ENCODE assay signal across 18 cellular contexts in genomic region chr6:97401533-97401932, GRCh38.
A peak's percentile ranks its signal among the peaks of the same experiment; 100 is the strongest.
DNase-seq lines count a peak whose midpoint lies in the region; ATAC-seq and TF ChIP-seq lines count a peak whose summit lies in the region.
"Had no signal": no experiment of that assay in that cellular context is flagged by ENCODE, and none has a peak within 500 bp of the region (broad histone marks: within the 10 kb centered on the region; RNA-seq: fewer than 3 reads in every experiment).

No MANE protein-coding gene starts in this region.

- DNase-seq in EH (ENCODE audit: low read depth) (peak; percentile 24), Karpas-422 (no peak), cardiac fibroblast (ENCODE audit: low read depth in 2 of 2) (peak; percentile 44 to 89), mesothelial cell of epicardium (ENCODE audit: low spot score in 2 of 2, unreplicated experiment in 2 of 2) (no peak), activated gamma-delta T cell treated with Interleukin-2 at 50 U/mL for 16 hours (no peak), glutamatergic neuron (no peak)
- DNase-seq: activated gamma-delta T cell; DMS79 treated with DMSO at 0.1 percent for 48 hours; effector memory CD4-positive, alpha-beta T cell; KBM-7; NCI-H1436; NCI-H510A treated with DMSO at 0.1 percent for 48 hours; stimulated activated naive CD4-positive, alpha-beta T cell treated with Interleukin-2 at 50 U/mL for 16 hours had no signal

- ATAC-seq in GM21825 (IDR thresholded peaks at IDR 0.05; ENCODE audit: unreplicated experiment) = no peak

- H2AFZ ChIP-seq in Karpas-422 (ENCODE audit: low read length) = 0 out of 2 replicates have a peak overlapping the region, but pooled peaks have one; percentile 36

- H3K4me1 ChIP-seq in Karpas-422 (ENCODE audit: low read length) = no peaks in the 10 kb centered on the region

- H3K27me3 Mint-ChIP-seq in mesothelial cell of epicardium (ENCODE audit: low read depth) (no peaks in the 10 kb centered on the region), glutamatergic neuron (ENCODE audit: unreplicated experiment) (no peaks in the 10 kb centered on the region)
- H3K27me3 Mint-ChIP-seq: brain had no signal

- H3K27ac Mint-ChIP-seq in mesothelial cell of epicardium = peak overlapping the region; percentile 32
- no peak overlapping the region for H3K27ac Mint-ChIP-seq in glutamatergic neuron (ENCODE audit: unreplicated experiment)

- H3K4me2 ChIP-seq in Karpas-422 (ENCODE audit: low read depth, low read length, poor library complexity, severe bottlenecking) = no peak overlapping the region

- no peak overlapping the region for H3K4me3 Mint-ChIP-seq in mesothelial cell of epicardium
- no peak overlapping the region for H3K4me3 Mint-ChIP-seq in glutamatergic neuron (ENCODE audit: unreplicated experiment)

- no peaks in the 10 kb centered on the region for H3K9me2 ChIP-seq in Karpas-422 (replicated peaks; ENCODE audit: insufficient read depth, low read length)

- H3K4me3 ChIP-seq in Karpas-422 (ENCODE audit: low read length) = no peak overlapping the region
- no peak overlapping the region for H3K4me3 ChIP-seq in cardiac fibroblast (replicated peaks in 1 of 2; ENCODE audit: low read depth in 2 of 2, low read length in 2 of 2)
- H3K4me3 ChIP-seq: HAP-1, skin epidermis had no signal

- H3K4me1 Mint-ChIP-seq in mesothelial cell of epicardium (no peaks in the 10 kb centered on the region), glutamatergic neuron (ENCODE audit: low read depth, unreplicated experiment) (peaks cover 3% of the 10 kb centered on the region)

- no peaks in the 10 kb centered on the region for H3K79me2 ChIP-seq in Karpas-422 (ENCODE audit: low read length)

- H3K36me3 Mint-ChIP-seq in mesothelial cell of epicardium (no peaks in the 10 kb centered on the region), glutamatergic neuron (ENCODE audit: unreplicated experiment) (no peaks in the 10 kb centered on the region)
- H3K36me3 Mint-ChIP-seq: brain had no signal

- H3K9me3 ChIP-seq in Karpas-422 (ENCODE audit: low read length) = no peaks in the 10 kb centered on the region
- H3K9me3 ChIP-seq: HAP-1 had no signal

- no peak overlapping the region for H3K27ac ChIP-seq in Karpas-422 (ENCODE audit: low read length)
- H3K27ac ChIP-seq: C4-2B had no signal

- H3K36me3 ChIP-seq in Karpas-422 (ENCODE audit: insufficient read depth, low read length) = no peaks in the 10 kb centered on the region
- H3K36me3 ChIP-seq: HAP-1 had no signal

- H3K9me3 Mint-ChIP-seq in mesothelial cell of epicardium (peaks cover 5% of the 10 kb centered on the region), glutamatergic neuron (ENCODE audit: unreplicated experiment) (no peaks in the 10 kb centered on the region)

- no peak for TF ChIP-seq CTCF in cardiac fibroblast (IDR thresholded peaks at IDR 0.05; ENCODE audit: low read depth, low read length)
- TF ChIP-seq CTCF in mesothelial cell of epicardium (IDR thresholded peaks at IDR 0.05; ENCODE audit: unreplicated experiment) = no peak
- no peak for TF ChIP-seq CTCF in glutamatergic neuron (IDR thresholded peaks at IDR 0.05; ENCODE audit: partially characterized antibody, unreplicated experiment)

- H4K20me1 ChIP-seq in Karpas-422 (ENCODE audit: insufficient read depth, low read depth, low read length) = no peaks in the 10 kb centered on the region

- H3K27me3 ChIP-seq in Karpas-422 (ENCODE audit: low read length) = no peaks in the 10 kb centered on the region; the same call in 1 of the 2 replicates

- H3K9ac ChIP-seq in Karpas-422 (ENCODE audit: low read length) = no peak overlapping the region

Comparison
In these comparisons a context has a peak if more than half of its experiments do, and no peak if none do; other contexts are left out.
1. DNase-seq: peak in EH (single experiment) and cardiac fibroblast (2 of 2); none in Karpas-422 (single experiment), mesothelial cell of epicardium (0 of 2), activated gamma-delta T cell treated with Interleukin-2 at 50 U/mL for 16 hours (single experiment) and glutamatergic neuron (single experiment).